19 cellular contexts compared by ENCODE assay signal in genomic region chr1:240100351-240100750, GRCh38. TPM values are rescaled to one million over a fixed set of nuclear protein-coding genes. Genes with fewer than 3 reads are reported as not detected.
DNase-seq lines count a peak whose midpoint lies in the region; ATAC-seq, FAIRE-seq and TF ChIP-seq lines count a peak whose summit lies in the region.
"Had no signal": no experiment of that assay in that cellular context is flagged by ENCODE, and none has a peak within 500 bp of the region (broad histone marks: within the 10 kb centered on the region; RNA-seq: fewer than 3 reads in every experiment).

No MANE protein-coding gene starts in this region.

- H3K36me3 Mint-ChIP-seq in brain = peaks cover 20% of the 10 kb centered on the region
- H3K36me3 Mint-ChIP-seq: stimulated activated naive B cell treated with anti-CD40 and anti-IgM and Interleukin-4, amounts not matched to agents 10 μg/mL and 1 μg/mL and 100 μg/mL, for 72 hours had no signal

- H3K9me3 Mint-ChIP-seq in brain = no peaks in the 10 kb centered on the region
- H3K9me3 Mint-ChIP-seq: activated T-helper 2 cell treated with anti-CD3 and anti-CD28 coated beads, Interferon-gamma antibody, Interleukin-2, Interleukin-4, amounts not matched to agents 10 μg/mL and 5 μg/mL and 100 μg/mL, durations not matched to agents 14 hours and 24 hours and 36 hours; nephron; stimulated activated naive B cell treated with anti-CD40 and anti-IgM and Interleukin-4, amounts not matched to agents 10 μg/mL and 1 μg/mL and 100 μg/mL, for 72 hours; T-helper 2 cell treated with Interferon-gamma antibody and Interleukin-4, amounts not matched to agents 5 μg/mL and 100 μg/mL, for 36 hours; type B pancreatic cell had no signal

- no peak overlapping the region for H3K9ac ChIP-seq in muscle layer of colon (ENCODE audit: low read length)

- peak overlapping the region in 3 of 5 experiments; percentile 2 to 75 (median 61) for H3K27ac Mint-ChIP-seq in brain
- H3K27ac Mint-ChIP-seq: activated T-helper 2 cell treated with anti-CD3 and anti-CD28 coated beads, Interferon-gamma antibody, Interleukin-2, Interleukin-4, amounts not matched to agents 10 μg/mL and 5 μg/mL and 100 μg/mL, durations not matched to agents 14 hours and 24 hours and 36 hours; nephron; stimulated activated naive B cell treated with anti-CD40 and anti-IgM and Interleukin-4, amounts not matched to agents 10 μg/mL and 1 μg/mL and 100 μg/mL, for 72 hours; T-helper 2 cell treated with Interferon-gamma antibody and Interleukin-4, amounts not matched to agents 5 μg/mL and 100 μg/mL, for 36 hours; type B pancreatic cell had no signal

- DNase-seq in A549 (ENCODE audit: low read depth in 1 of 2, low spot score in 1 of 2) (no peak), HCEC 1CT (peak; percentile 82), SKM-1 (lab: John Stamatoyannopoulos, UW; ENCODE audit: unreplicated experiment) (no peak), SW480 (ENCODE audit: low spot score) (no peak)
- DNase-seq in stimulated activated naive CD4-positive, alpha-beta T cell (lab: John Stamatoyannopoulos, UW) = no peak
- DNase-seq: 8988T; adrenal gland; NCI-H2081 treated with DMSO at 0.1 percent for 48 hours; NCI-H524; SHP77 treated with DMSO at 0.1 percent for 48 hours; stimulated activated naive B cell treated with anti-CD40 and anti-IgM and Interleukin-4, amounts not matched to agents 10 μg/mL and 1 μg/mL and 100 μg/mL, for 72 hours had no signal

- H3K4me3 ChIP-seq in A549 = no peak overlapping the region
- H3K4me3 ChIP-seq in muscle layer of colon (ENCODE audit: low read depth in 1 of 2, low read length in 2 of 2) = no peak overlapping the region
- H3K4me3 ChIP-seq: adrenal gland had no signal

- no peak for TF ChIP-seq RAD21 in A549 (conservative IDR thresholded peaks at IDR 0.05 in 1 of 2, IDR thresholded peaks at IDR 0.05 in 1 of 2)

- H3K36me3 ChIP-seq in muscle layer of colon (ENCODE audit: insufficient read depth, low read length) = no peaks in the 10 kb centered on the region
- H3K36me3 ChIP-seq: adrenal gland had no signal

- TF ChIP-seq EP300 in A549 (IDR thresholded peaks at IDR 0.05) = no peak

- H3K4me3 Mint-ChIP-seq in brain = peak overlapping the region in 4 of 5 experiments; percentile 14 to 74 (median 44)
- H3K4me3 Mint-ChIP-seq: nephron; stimulated activated naive B cell treated with anti-CD40 and anti-IgM and Interleukin-4, amounts not matched to agents 10 μg/mL and 1 μg/mL and 100 μg/mL, for 72 hours; T-helper 2 cell treated with Interferon-gamma antibody and Interleukin-4, amounts not matched to agents 5 μg/mL and 100 μg/mL, for 36 hours; type B pancreatic cell had no signal

- CTCF ChIA-PET in A549 (lab: Yijun Ruan, JAX) = interaction anchor here (1.8 kb wide), 1 partner anchor 8 kb away, joined by 8 read pairs; no protein-coding TSS in a partner anchor

- H3K9me3 ChIP-seq in A549 (no peaks in the 10 kb centered on the region), muscle layer of colon (ENCODE audit: low read length) (no peaks in the 10 kb centered on the region)
- H3K9me3 ChIP-seq: adrenal gland had no signal

- peaks cover 67% of the 10 kb centered on the region for H3K4me1 Mint-ChIP-seq in brain
- H3K4me1 Mint-ChIP-seq: nephron; stimulated activated naive B cell treated with anti-CD40 and anti-IgM and Interleukin-4, amounts not matched to agents 10 μg/mL and 1 μg/mL and 100 μg/mL, for 72 hours had no signal

- POLR2A ChIA-PET in A549 (lab: Yijun Ruan, JAX) = no interaction called here

- no peak for TF ChIP-seq CTCF in A549 (IDR thresholded peaks at IDR 0.05)
- no peak for TF ChIP-seq CTCF in brain (conservative IDR thresholded peaks at IDR 0.05)

- no peak for FAIRE-seq in A549 (lab: Jason Lieb, UNC)

- H3K27me3 Mint-ChIP-seq in brain = no peaks in the 10 kb centered on the region

- peak overlapping the region; percentile 49 for H3K4me2 ChIP-seq in A549

- no peaks in the 10 kb centered on the region for H3K27me3 ChIP-seq in muscle layer of colon (ENCODE audit: control insufficient read depth in 1 of 2, insufficient read depth in 2 of 2, low read length in 2 of 2)
- H3K27me3 ChIP-seq: adrenal gland had no signal

- ATAC-seq in A549 (peak in 1 of 2 experiments; percentile 47; a peak in 3 of 6 replicates), HG03342 (IDR thresholded peaks at IDR 0.05; ENCODE audit: unreplicated experiment) (no peak)
- ATAC-seq: activated CD4-positive, CD25-positive, alpha-beta regulatory T cell treated with anti-CD3 and anti-CD28 coated beads, Interleukin-2, amount 50 U/mL, for 24 hours; stimulated activated naive B cell treated with anti-CD40 and anti-IgM and Interleukin-4, amounts not matched to agents 10 μg/mL and 1 μg/mL and 100 μg/mL, for 72 hours had no signal

- TF ChIP-seq POLR2A in A549 (IDR thresholded peaks at IDR 0.05; ENCODE audit: low read length) = no peak

- H3K27ac ChIP-seq in A549 = no peak overlapping the region
- peak overlapping the region; percentile 73 for H3K27ac ChIP-seq in muscle layer of colon (ENCODE audit: low read depth, low read length)
- H3K27ac ChIP-seq: adrenal gland had no signal

- 35% methylated on average over 1 of the region's 1 CpG for WGBS in A549 (ENCODE audit: missing lambda C conversion rate)

- peaks cover 33% of the 10 kb centered on the region for H3K4me1 ChIP-seq in A549
- H3K4me1 ChIP-seq in muscle layer of colon (ENCODE audit: insufficient read depth, low read length) = peaks cover 46% of the 10 kb centered on the region
- H3K4me1 ChIP-seq: adrenal gland had no signal

TF ChIP-seq in A549, 52 proteins besides CTCF, POLR2A, EP300 and RAD21 (continues in another document):
- TF ChIP-seq ZC3H11A (IDR thresholded peaks at IDR 0.05) (no peak), CEBPB (IDR thresholded peaks at IDR 0.05) (no peak), BCL3 (IDR thresholded peaks at IDR 0.05) (no peak), ZNF302 (CRISPR knock-in tag; IDR thresholded peaks at IDR 0.05) (no peak), TP53 (CRISPR knock-in tag; IDR thresholded peaks at IDR 0.05) (no peak), FOSL2 (IDR thresholded peaks at IDR 0.05) (no peak), FOSL2 (CRISPR knock-in tag; IDR thresholded peaks at IDR 0.05) (no peak), FOSB (CRISPR knock-in tag; IDR thresholded peaks at IDR 0.05) (no peak), EHF (CRISPR knock-in tag; IDR thresholded peaks at IDR 0.05) (no peak), FOXS1 (CRISPR knock-in tag; IDR thresholded peaks at IDR 0.05) (no peak), CHD2 (IDR thresholded peaks at IDR 0.05; ENCODE audit: low read length, partially characterized antibody) (no peak), PHF8 (IDR thresholded peaks at IDR 0.05; ENCODE audit: borderline replicate concordance, low read depth) (no peak), HES2 (IDR thresholded peaks at IDR 0.05) (no peak)
- TF ChIP-seq, protein P1, sequence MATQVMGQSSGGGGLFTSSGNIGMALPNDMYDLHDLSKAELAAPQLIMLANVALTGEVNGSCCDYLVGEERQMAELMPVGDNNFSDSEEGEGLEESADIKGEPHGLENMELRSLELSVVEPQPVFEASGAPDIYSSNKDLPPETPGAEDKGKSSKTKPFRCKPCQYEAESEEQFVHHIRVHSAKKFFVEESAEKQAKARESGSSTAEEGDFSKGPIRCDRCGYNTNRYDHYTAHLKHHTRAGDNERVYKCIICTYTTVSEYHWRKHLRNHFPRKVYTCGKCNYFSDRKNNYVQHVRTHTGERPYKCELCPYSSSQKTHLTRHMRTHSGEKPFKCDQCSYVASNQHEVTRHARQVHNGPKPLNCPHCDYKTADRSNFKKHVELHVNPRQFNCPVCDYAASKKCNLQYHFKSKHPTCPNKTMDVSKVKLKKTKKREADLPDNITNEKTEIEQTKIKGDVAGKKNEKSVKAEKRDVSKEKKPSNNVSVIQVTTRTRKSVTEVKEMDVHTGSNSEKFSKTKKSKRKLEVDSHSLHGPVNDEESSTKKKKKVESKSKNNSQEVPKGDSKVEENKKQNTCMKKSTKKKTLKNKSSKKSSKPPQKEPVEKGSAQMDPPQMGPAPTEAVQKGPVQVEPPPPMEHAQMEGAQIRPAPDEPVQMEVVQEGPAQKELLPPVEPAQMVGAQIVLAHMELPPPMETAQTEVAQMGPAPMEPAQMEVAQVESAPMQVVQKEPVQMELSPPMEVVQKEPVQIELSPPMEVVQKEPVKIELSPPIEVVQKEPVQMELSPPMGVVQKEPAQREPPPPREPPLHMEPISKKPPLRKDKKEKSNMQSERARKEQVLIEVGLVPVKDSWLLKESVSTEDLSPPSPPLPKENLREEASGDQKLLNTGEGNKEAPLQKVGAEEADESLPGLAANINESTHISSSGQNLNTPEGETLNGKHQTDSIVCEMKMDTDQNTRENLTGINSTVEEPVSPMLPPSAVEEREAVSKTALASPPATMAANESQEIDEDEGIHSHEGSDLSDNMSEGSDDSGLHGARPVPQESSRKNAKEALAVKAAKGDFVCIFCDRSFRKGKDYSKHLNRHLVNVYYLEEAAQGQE (IDR thresholded peaks at IDR 0.05) = no peak
- TF ChIP-seq, protein P2, sequence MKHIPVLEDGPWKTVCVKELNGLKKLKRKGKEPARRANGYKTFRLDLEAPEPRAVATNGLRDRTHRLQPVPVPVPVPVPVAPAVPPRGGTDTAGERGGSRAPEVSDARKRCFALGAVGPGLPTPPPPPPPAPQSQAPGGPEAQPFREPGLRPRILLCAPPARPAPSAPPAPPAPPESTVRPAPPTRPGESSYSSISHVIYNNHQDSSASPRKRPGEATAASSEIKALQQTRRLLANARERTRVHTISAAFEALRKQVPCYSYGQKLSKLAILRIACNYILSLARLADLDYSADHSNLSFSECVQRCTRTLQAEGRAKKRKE (CRISPR knock-in tag; IDR thresholded peaks at IDR 0.05; ENCODE audit: low read depth) = no peak

RNA-seq across cellular contexts. Expression of gene FMN2, which starts 8.7 kb away (rescaled TPM):
- 2.8 and 4.5 TPM in 2 replicates for polyA plus RNA-seq in A549 (2011; rRNA removed)
- 1.6 and 2.1 TPM in 2 replicates for polyA plus RNA-seq in A549 (2012; cell fraction: cytosol; rRNA removed)
- 2.8 and 3.2 TPM in 2 replicates for polyA plus RNA-seq in A549 (2012; cell fraction: nucleus; rRNA removed)
- polyA plus RNA-seq in A549 (2017; fragmentation: RNase III; extraction: RNeasy Plus Mini Kit Qiagen cat#74134 plus additional on column Dnase treatment) = 4.1 to 5.4 TPM (median 4.2 TPM) in 3 replicates
- 2.3 and 2.4 TPM in 2 replicates for polyA minus RNA-seq in A549 (2011; rRNA and poly(A)+ RNA removed)
- 40.2 TPM for polyA plus RNA-seq in brain (ENCODE audit: insufficient read depth, low read depth, low replicate concordance)
